In genomic region chr16:2429771-2430663, GRCh38 we compare ENCODE assay signal across 1 cellular context.
TF ChIP-seq lines count a peak whose summit lies in the region.

No MANE protein-coding gene starts in this region.

TF ChIP-seq in HEK293, 187 proteins besides CTCF, POLR2A, EP300 and RAD21 (continued from another document):
- 0 out of 2 replicates have a peak, but pooled peaks have one; percentile 14 for TF ChIP-seq ZNF76 (tag by site-specific recombination; IDR thresholded peaks at IDR 0.05; ENCODE audit: borderline replicate concordance, low read depth)
- TF ChIP-seq ZFHX2 (tag by site-specific recombination; conservative IDR thresholded peaks at IDR 0.05), result peak; percentile 51; the same call in 1 of the 2 replicates
- no peak for TF ChIP-seq BCL11A (tag by site-specific recombination; IDR thresholded peaks at IDR 0.05; ENCODE audit: low read depth)
- peak; percentile 78 for TF ChIP-seq SP2 (tag by site-specific recombination; IDR thresholded peaks at IDR 0.05)
- TF ChIP-seq ZNF791 (tag by site-specific recombination; IDR thresholded peaks at IDR 0.05), result no peak
